Comparison of ENCODE assay signal across 1 cellular context in genomic region chr12:64178122-64178521, GRCh38.
TF ChIP-seq lines count a peak whose summit lies in the region.

No MANE protein-coding gene starts in this region.

TF ChIP-seq in IMR-90, 13 proteins besides CTCF, POLR2A, EP300 and RAD21:
- TF ChIP-seq ELK1 (IDR thresholded peaks at IDR 0.05; ENCODE audit: borderline replicate concordance, low read depth, low read length) (no peak), NFE2L2 (IDR thresholded peaks at IDR 0.05; ENCODE audit: low read depth, low read length) (no peak), SMC3 (IDR thresholded peaks at IDR 0.05; ENCODE audit: low read depth, low read length) (no peak), CEBPB (IDR thresholded peaks at IDR 0.05; ENCODE audit: low read depth, low read length) (peak; percentile 45; the same call in 1 of the 2 replicates), MAZ (IDR thresholded peaks at IDR 0.05; ENCODE audit: borderline replicate concordance, low read depth, low read length) (no peak), RCOR1 (IDR thresholded peaks at IDR 0.05; ENCODE audit: insufficient replicate concordance, low read length) (no peak), MXI1 (IDR thresholded peaks at IDR 0.05; ENCODE audit: borderline replicate concordance, low read depth, low read length) (no peak), FOS (IDR thresholded peaks at IDR 0.05; ENCODE audit: low read depth, low read length) (peak; percentile 82), RFX5 (IDR thresholded peaks at IDR 0.05; ENCODE audit: low read depth, low read length) (no peak), MAFK (IDR thresholded peaks at IDR 0.05; ENCODE audit: low read depth, low read length) (peak; percentile 39; the same call in 1 of the 2 replicates), USF2 (IDR thresholded peaks at IDR 0.05; ENCODE audit: low read depth, low read length) (no peak), CHD1 (IDR thresholded peaks at IDR 0.05; ENCODE audit: low read depth, low read length) (no peak), BHLHE40 (IDR thresholded peaks at IDR 0.05; ENCODE audit: low read depth, low read length) (0 out of 2 replicates have a peak, but pooled peaks have one; percentile 33)
